ENCODE assay signal across 13 cellular contexts in the genomic region with DNA sequence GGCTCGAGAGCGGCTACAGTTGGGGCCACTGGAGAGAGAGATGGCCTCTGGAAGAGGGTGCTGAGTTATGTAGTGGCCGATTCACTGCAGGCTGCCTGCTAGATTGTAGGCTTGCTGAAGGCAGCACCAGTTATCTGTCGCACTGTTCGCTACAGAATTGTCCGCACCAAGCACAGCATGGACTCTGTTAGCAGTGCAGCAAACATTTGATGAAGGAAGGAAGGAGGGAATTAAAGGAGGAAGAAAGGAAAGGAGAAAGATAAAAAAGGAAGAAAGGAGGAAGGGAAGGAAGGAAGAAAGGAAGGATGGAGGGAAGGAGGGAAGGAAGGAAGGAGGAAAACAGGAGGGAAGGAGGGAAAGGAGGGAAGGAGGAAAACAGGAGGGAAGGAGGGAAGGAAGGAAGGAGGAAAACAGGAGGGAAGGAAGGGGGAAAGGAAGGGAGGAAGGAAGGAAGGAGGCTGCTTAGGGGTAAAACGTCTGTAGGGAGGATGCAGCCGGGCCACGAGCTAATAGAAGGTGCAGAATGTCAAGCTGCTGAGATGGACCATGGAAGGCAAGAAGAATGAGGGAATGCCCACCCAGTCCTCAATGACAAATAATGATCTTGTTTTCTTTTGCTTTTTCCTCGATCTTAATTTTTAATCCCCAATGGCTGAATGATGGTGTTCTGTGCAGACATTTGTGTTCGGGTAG. TPM values are rescaled to one million over a fixed set of nuclear protein-coding genes. Genes with fewer than 3 reads are reported as not detected.
DNase-seq lines count a peak whose midpoint lies in the region; ATAC-seq and TF ChIP-seq lines count a peak whose summit lies in the region.
"Had no signal": no experiment of that assay in that cellular context is flagged by ENCODE, and none has a peak within 500 bp of the region (broad histone marks: within the 10 kb centered on the region; RNA-seq: fewer than 3 reads in every experiment).

No MANE protein-coding gene starts in this region.

- H3K9me3 Mint-ChIP-seq in CD8-positive, alpha-beta T cell = no peaks in the 10 kb centered on the region
- no peaks in the 10 kb centered on the region for H3K9me3 Mint-ChIP-seq in osteocyte (ENCODE audit: unreplicated experiment)

- H3K4me3 Mint-ChIP-seq in CD8-positive, alpha-beta T cell = peak overlapping the region; percentile 78
- H3K4me3 Mint-ChIP-seq in osteocyte (ENCODE audit: unreplicated experiment) = peak overlapping the region; percentile 67

- H3K9ac ChIP-seq in colonic mucosa (ENCODE audit: low read depth in 2 of 2, low read length in 2 of 2) = peak overlapping the region in 1 of 2 donors; percentile 55

- DNase-seq in CD8-positive, alpha-beta T cell = no peak
- DNase-seq in Peyer's patch (no peak), colonic mucosa (no peak), osteocyte (ENCODE audit: extremely low spot score, unreplicated experiment) (no peak), thyroid gland (no peak)
- DNase-seq: KG1, NCI-H226, SHP77 treated with DMSO at 0.1 percent for 48 hours had no signal

- H3K27me3 ChIP-seq in CD8-positive, alpha-beta T cell (ENCODE audit: insufficient read depth, low read length) = no peaks in the 10 kb centered on the region
- H3K27me3 ChIP-seq in Peyer's patch = no peaks in the 10 kb centered on the region
- H3K27me3 ChIP-seq in colonic mucosa = no peaks in the 10 kb centered on the region
- no peaks in the 10 kb centered on the region for H3K27me3 ChIP-seq in thyroid gland

- H3K9me3 ChIP-seq in CD8-positive, alpha-beta T cell (ENCODE audit: low read length) = no peaks in the 10 kb centered on the region
- no peaks in the 10 kb centered on the region for H3K9me3 ChIP-seq in Peyer's patch
- H3K9me3 ChIP-seq in colonic mucosa = no peaks in the 10 kb centered on the region
- H3K9me3 ChIP-seq in thyroid gland = no peaks in the 10 kb centered on the region

- POLR2A ChIA-PET in CD8-positive, alpha-beta T cell (lab: Charles Lee) = no interaction called here

- peak overlapping the region; percentile 83 for H3K27ac Mint-ChIP-seq in CD8-positive, alpha-beta T cell
- H3K27ac Mint-ChIP-seq in osteocyte (ENCODE audit: unreplicated experiment) = no peak overlapping the region

- CTCF ChIA-PET in CD8-positive, alpha-beta T cell (lab: Charles Lee) = interaction anchor here (1.0 to 1.5 kb wide), 2 partner anchors 128 to 132 kb away, joined by 4 read pairs; no protein-coding TSS in a partner anchor

- peaks cover 59% of the 10 kb centered on the region for H3K4me1 Mint-ChIP-seq in CD8-positive, alpha-beta T cell (ENCODE audit: low read depth)
- H3K4me1 Mint-ChIP-seq in osteocyte (ENCODE audit: unreplicated experiment) = peaks cover 61% of the 10 kb centered on the region

- ATAC-seq in CD8-positive, alpha-beta T cell = no peak
- ATAC-seq in GM18867 (IDR thresholded peaks at IDR 0.05; ENCODE audit: unreplicated experiment) = no peak
- ATAC-seq in GM18868 (IDR thresholded peaks at IDR 0.05; ENCODE audit: unreplicated experiment) = no peak
- ATAC-seq in GM18502 (IDR thresholded peaks at IDR 0.05; ENCODE audit: poor library complexity, unreplicated experiment) = no peak
- ATAC-seq: right cardiac atrium had no signal

- intact Hi-C loops in CD8-positive, alpha-beta T cell (cut with DNase I, micrococcal nuclease) = loop anchor here (2.0 to 5.0 kb wide), 2 partner anchors 27 to 339 kb away; partner anchors contain the start of genes ADIPOR2 (in 1 of the 2) and DCP1B (in 1 of the 2)
- intact Hi-C loops in colonic mucosa (cut with DNase I) = no loop called here
- intact Hi-C loops in thyroid gland (cut with DNase I) = no loop called here

- no peaks in the 10 kb centered on the region for H3K36me3 ChIP-seq in CD8-positive, alpha-beta T cell (ENCODE audit: insufficient read depth, low read length)
- no peaks in the 10 kb centered on the region for H3K36me3 ChIP-seq in Peyer's patch
- no peaks in the 10 kb centered on the region for H3K36me3 ChIP-seq in colonic mucosa
- no peaks in the 10 kb centered on the region for H3K36me3 ChIP-seq in thyroid gland

- TF ChIP-seq POLR2A in Peyer's patch (IDR thresholded peaks at IDR 0.05) (no peak), thyroid gland (IDR thresholded peaks at IDR 0.05) (no peak)

- no peaks in the 10 kb centered on the region for H3K27me3 Mint-ChIP-seq in CD8-positive, alpha-beta T cell (ENCODE audit: low read depth)
- no peaks in the 10 kb centered on the region for H3K27me3 Mint-ChIP-seq in osteocyte (ENCODE audit: unreplicated experiment)

- 83 to 85% methylated on average over 11 of the region's 11 CpGs for WGBS in thyroid gland, 2 donors

- H3K4me3 ChIP-seq in CD8-positive, alpha-beta T cell (ENCODE audit: low read depth, low read length) = no peak overlapping the region
- H3K4me3 ChIP-seq in Peyer's patch (peak overlapping the region in 1 of 4 donors; percentile 38), colonic mucosa (no peak overlapping the region), thyroid gland (replicated peaks in 1 of 3) (no peak overlapping the region)
- H3K4me3 ChIP-seq: lung had no signal

- peaks cover 28% of the 10 kb centered on the region for H3K4me1 ChIP-seq in CD8-positive, alpha-beta T cell (ENCODE audit: insufficient read depth, low read length)
- H3K4me1 ChIP-seq in Peyer's patch (peaks cover 0 to 53% (median 12%) of the 10 kb centered on the region in 4 donors), colonic mucosa (peaks cover 3% of the 10 kb centered on the region), thyroid gland (peaks cover 0 to 6% of the 10 kb centered on the region in 2 donors)

- H3K27ac ChIP-seq in CD8-positive, alpha-beta T cell (ENCODE audit: low read depth, low read length) = no peak overlapping the region
- H3K27ac ChIP-seq in Peyer's patch = peak overlapping the region in 3 of 4 donors; percentile 76 to 99 (median 97)
- H3K27ac ChIP-seq in colonic mucosa = peak overlapping the region; percentile 91
- peak overlapping the region in 1 of 3 donors; percentile 76 for H3K27ac ChIP-seq in thyroid gland

- no peaks in the 10 kb centered on the region for H3K36me3 Mint-ChIP-seq in CD8-positive, alpha-beta T cell
- H3K36me3 Mint-ChIP-seq in osteocyte (ENCODE audit: unreplicated experiment) = no peaks in the 10 kb centered on the region

- no peak for TF ChIP-seq CTCF in CD8-positive, alpha-beta T cell (IDR thresholded peaks at IDR 0.05)
- TF ChIP-seq CTCF in Peyer's patch (IDR thresholded peaks at IDR 0.05) (no peak), colonic mucosa (IDR thresholded peaks at IDR 0.05) (no peak), osteocyte (IDR thresholded peaks at IDR 0.05) (no peak), thyroid gland (IDR thresholded peaks at IDR 0.05) (no peak)

RNA-seq across cellular contexts. Expression of gene ADIPOR2, which starts 27.3 kb away (rescaled TPM):
- total RNA-seq in CD8-positive, alpha-beta T cell = 10 to 100 TPM; 19.4 to 22.5 TPM
- total RNA-seq in Peyer's patch (10 to 100 TPM; 26.4 to 89.1 (median 73.9) TPM), colonic mucosa (100 to 1,000 TPM in 1 of 2 donors, 10 to 100 TPM in 1; 68.3 to 138 TPM), osteocyte (40.2 and 43.5 TPM in 2 replicates), thyroid gland (10 to 100 TPM; 46.0 to 59.3 (median 52.4) TPM)

RNA-seq across cellular contexts. Expression of gene WNT5B, which starts 34.6 kb away (rescaled TPM):
- total RNA-seq in CD8-positive, alpha-beta T cell = not detected
- total RNA-seq in Peyer's patch (1 to 10 TPM in 1 of 4 donors, under 1 TPM in 2, not detected in 1; 0.53 to 9.1 (median 0.94) TPM), colonic mucosa (1 to 10 TPM; 1.5 to 5.9 TPM), osteocyte (88.7 and 99.5 TPM in 2 replicates), thyroid gland (1 to 10 TPM in 1 of 4 donors, under 1 TPM in 3; 0.78 to 4.3 (median 0.95) TPM)

Comparison
In these comparisons a context has a peak if more than half of its experiments do, and no peak if none do; other contexts are left out.
1. intact Hi-C loops: an anchor here in CD8-positive, alpha-beta T cell (2.0 to 5.0 kb wide); none called in colonic mucosa and thyroid gland.